Comparison of ENCODE assay signal across 15 cellular contexts in genomic region chr7:978416-979091, GRCh38. TPM values are rescaled to one million over a fixed set of nuclear protein-coding genes. Genes with fewer than 3 reads are reported as not detected.
"Had no signal": no experiment of that assay in that cellular context is flagged by ENCODE, and none has a peak within 500 bp of the region (broad histone marks: within the 10 kb centered on the region; RNA-seq: fewer than 3 reads in every experiment).

No MANE protein-coding gene starts in this region.

- H3K9me3 ChIP-seq: breast epithelium, heart left ventricle, tibial artery had no signal

- H3K36me3 ChIP-seq: breast epithelium, tibial artery had no signal

- H3K27me3 Mint-ChIP-seq: activated CD8-positive, alpha-beta memory T cell treated with anti-CD3 and anti-CD28 coated beads, Interleukin-2, amount 10 ng/mL, durations not matched to agents 7 days and 5 days; activated naive CD4-positive, alpha-beta T cell treated with anti-CD3 and anti-CD28 coated beads, Interleukin-2, amount 50 U/mL, for 24 hours; activated T-cell treated with anti-CD3 and anti-CD28 coated beads, Interleukin-2, amount 50 U/mL, for 24 hours had no signal

- H3K27ac Mint-ChIP-seq: activated CD8-positive, alpha-beta memory T cell treated with anti-CD3 and anti-CD28 coated beads, Interleukin-2, amount 10 ng/mL, durations not matched to agents 7 days and 5 days; activated naive CD4-positive, alpha-beta T cell treated with anti-CD3 and anti-CD28 coated beads, Interleukin-2, amount 50 U/mL, for 24 hours; activated T-cell treated with anti-CD3 and anti-CD28 coated beads, Interleukin-2, amount 50 U/mL, for 24 hours; stimulated activated effector memory CD8-positive, alpha-beta T cell treated with anti-CD3 and anti-CD28 coated beads, Interleukin-12 subunit alpha, Interleukin-12 subunit beta, amount 100 ng/mL, for 72 hours; T-helper 2 cell treated with Interferon-gamma antibody and Interleukin-4, amounts not matched to agents 5 μg/mL and 100 μg/mL, for 36 hours had no signal

- H3K36me3 Mint-ChIP-seq: activated CD8-positive, alpha-beta memory T cell treated with anti-CD3 and anti-CD28 coated beads, Interleukin-2, amount 10 ng/mL, durations not matched to agents 7 days and 5 days; activated naive CD4-positive, alpha-beta T cell treated with anti-CD3 and anti-CD28 coated beads, Interleukin-2, amount 50 U/mL, for 24 hours had no signal

- H3K4me3 ChIP-seq: breast epithelium, heart left ventricle, skin epidermis, tibial artery had no signal

- H3K4me1 Mint-ChIP-seq: stimulated activated effector memory CD8-positive, alpha-beta T cell treated with anti-CD3 and anti-CD28 coated beads, Interleukin-12 subunit alpha, Interleukin-12 subunit beta, amount 100 ng/mL, for 72 hours had no signal

- H3K9me3 Mint-ChIP-seq: activated naive CD4-positive, alpha-beta T cell treated with anti-CD3 and anti-CD28 coated beads, Interleukin-2, amount 50 U/mL, for 24 hours; activated T-cell treated with anti-CD3 and anti-CD28 coated beads, Interleukin-2, amount 50 U/mL, for 24 hours; stimulated activated effector memory CD8-positive, alpha-beta T cell treated with anti-CD3 and anti-CD28 coated beads, Interleukin-12 subunit alpha, Interleukin-12 subunit beta, amount 100 ng/mL, for 72 hours; T-helper 2 cell treated with Interferon-gamma antibody and Interleukin-4, amounts not matched to agents 5 μg/mL and 100 μg/mL, for 36 hours had no signal

- H3K4me3 Mint-ChIP-seq: activated CD8-positive, alpha-beta memory T cell treated with anti-CD3 and anti-CD28 coated beads, Interleukin-2, amount 10 ng/mL, durations not matched to agents 7 days and 5 days; activated naive CD4-positive, alpha-beta T cell treated with anti-CD3 and anti-CD28 coated beads, Interleukin-2, amount 50 U/mL, for 24 hours; activated T-cell treated with anti-CD3 and anti-CD28 coated beads, Interleukin-2, amount 50 U/mL, for 24 hours; stimulated activated effector memory CD8-positive, alpha-beta T cell treated with anti-CD3 and anti-CD28 coated beads, Interleukin-12 subunit alpha, Interleukin-12 subunit beta, amount 100 ng/mL, for 72 hours; T-helper 2 cell treated with Interferon-gamma antibody and Interleukin-4, amounts not matched to agents 5 μg/mL and 100 μg/mL, for 36 hours had no signal

- DNase-seq: activated CD4-positive, alpha-beta T cell treated with anti-CD3 and anti-CD28 coated beads for 1 hour; activated CD4-positive, alpha-beta T cell treated with anti-CD3 and anti-CD28 coated beads, Interleukin-2, amount 50 U/mL, for 48 hours; activated CD8-positive, alpha-beta memory T cell treated with anti-CD3 and anti-CD28 coated beads, Interleukin-2, amount 10 ng/mL, durations not matched to agents 7 days and 5 days; activated effector memory CD4-positive, alpha-beta T cell treated with Interleukin-2 at 50 U/mL for 16 hours; activated T-cell treated with anti-CD3 and anti-CD28 coated beads, Interleukin-2, amount 50 U/mL, for 24 hours; amniotic stem cell; heart left ventricle; left ventricle myocardium superior; tibial artery had no signal

- H3K27ac ChIP-seq: heart left ventricle, tibial artery had no signal

RNA-seq across cellular contexts. Expression of gene CYP2W1, which starts 4.4 kb away (rescaled TPM):
- total RNA-seq: activated CD8-positive, alpha-beta memory T cell treated with anti-CD3 and anti-CD28 coated beads, Interleukin-2, amount 10 ng/mL, durations not matched to agents 7 days and 5 days; breast epithelium; heart left ventricle; left ventricle myocardium superior; mesenteric fat pad had no signal
- polyA plus RNA-seq: heart left ventricle had no signal
